In genomic region chr6:131766631-131767030, GRCh38 we compare ENCODE assay signal across 21 cellular contexts. TPM values are rescaled to one million over a fixed set of nuclear protein-coding genes. Genes with fewer than 3 reads are reported as not detected.
DNase-seq lines count a peak whose midpoint lies in the region; ATAC-seq and TF ChIP-seq lines count a peak whose summit lies in the region.
"Had no signal": no experiment of that assay in that cellular context is flagged by ENCODE, and none has a peak within 500 bp of the region (broad histone marks: within the 10 kb centered on the region; RNA-seq: fewer than 3 reads in every experiment).

No MANE protein-coding gene starts in this region.

- TF ChIP-seq CTCF in right lobe of liver (IDR thresholded peaks at IDR 0.05) (no peak), heart right ventricle (IDR thresholded peaks at IDR 0.05) (no peak)

- intact Hi-C loops in activated CD4-positive, alpha-beta T cell treated with anti-CD3 and anti-CD28 coated beads, Interleukin-2, amount 10 ng/mL, durations not matched to agents 24 days and 14 days (cut with micrococcal nuclease) = no loop called here
- intact Hi-C loops in right lobe of liver (cut with DNase I) = no loop called here
- intact Hi-C loops in heart right ventricle (cut with DNase I) = loop anchor here in 1 of 10 donors (5.0 kb wide), 1 partner anchor 69 kb away; no protein-coding TSS in a partner anchor

- H3K4me1 ChIP-seq in right lobe of liver (peaks cover 0 to 10% (median 0%) of the 10 kb centered on the region in 4 donors), heart right ventricle (peaks cover 0 to 16% (median 7%) of the 10 kb centered on the region in 9 donors)
- H3K4me1 ChIP-seq: A549, HAP-1 had no signal

- no peaks in the 10 kb centered on the region for H3K9me3 Mint-ChIP-seq in activated CD4-positive, alpha-beta T cell treated with anti-CD3 and anti-CD28 coated beads, Interleukin-2, amount 10 ng/mL, durations not matched to agents 24 days and 14 days
- H3K9me3 Mint-ChIP-seq: CD4-positive, alpha-beta T cell had no signal

- peaks cover 8% of the 10 kb centered on the region for H3K27me3 Mint-ChIP-seq in activated CD4-positive, alpha-beta T cell treated with anti-CD3 and anti-CD28 coated beads, Interleukin-2, amount 10 ng/mL, durations not matched to agents 24 days and 14 days

- H3K36me3 ChIP-seq in right lobe of liver = no peaks in the 10 kb centered on the region
- H3K36me3 ChIP-seq in heart right ventricle = no peaks in the 10 kb centered on the region
- H3K36me3 ChIP-seq: HAP-1 had no signal

- no peaks in the 10 kb centered on the region for H3K4me1 Mint-ChIP-seq in activated CD4-positive, alpha-beta T cell treated with anti-CD3 and anti-CD28 coated beads, Interleukin-2, amount 10 ng/mL, durations not matched to agents 24 days and 14 days

- 67% methylated on average over 2 of the region's 2 CpGs for WGBS in right lobe of liver (ENCODE audit: insufficient coverage, low coverage, low lambda C conversion rate, missing lambda C conversion rate)
- 85 to 86% methylated on average over 2 of the region's 2 CpGs for WGBS in heart right ventricle, 2 donors

- H3K4me3 Mint-ChIP-seq in activated CD4-positive, alpha-beta T cell treated with anti-CD3 and anti-CD28 coated beads, Interleukin-2, amount 10 ng/mL, durations not matched to agents 24 days and 14 days = no peak overlapping the region
- H3K4me3 Mint-ChIP-seq: CD4-positive, alpha-beta T cell had no signal

- no peak overlapping the region for H3K27ac Mint-ChIP-seq in activated CD4-positive, alpha-beta T cell treated with anti-CD3 and anti-CD28 coated beads, Interleukin-2, amount 10 ng/mL, durations not matched to agents 24 days and 14 days
- H3K27ac Mint-ChIP-seq: CD4-positive, alpha-beta T cell had no signal

- H3K27ac ChIP-seq in right lobe of liver (peak overlapping the region in 2 of 3 donors; percentile 68 to 71), heart right ventricle (no peak overlapping the region)
- H3K27ac ChIP-seq: 22Rv1, A549, C4-2B had no signal

- H3K4me3 ChIP-seq in right lobe of liver = no peak overlapping the region
- H3K4me3 ChIP-seq in heart right ventricle = no peak overlapping the region
- H3K4me3 ChIP-seq: A549, GM12878, HAP-1 had no signal

- no peak for TF ChIP-seq POLR2A in right lobe of liver (IDR thresholded peaks at IDR 0.05)

- peak in 1 of 4 donors; percentile 6 for ATAC-seq in right lobe of liver
- ATAC-seq in heart right ventricle = no peak
- ATAC-seq: A549, GM12878 had no signal

- H3K27me3 ChIP-seq in right lobe of liver = no peaks in the 10 kb centered on the region
- H3K27me3 ChIP-seq in heart right ventricle = no peaks in the 10 kb centered on the region

- H3K36me3 Mint-ChIP-seq in activated CD4-positive, alpha-beta T cell treated with anti-CD3 and anti-CD28 coated beads, Interleukin-2, amount 10 ng/mL, durations not matched to agents 24 days and 14 days (ENCODE audit: low read depth) = no peaks in the 10 kb centered on the region

- no peaks in the 10 kb centered on the region for H3K9me3 ChIP-seq in right lobe of liver
- H3K9me3 ChIP-seq in heart right ventricle = no peaks in the 10 kb centered on the region
- H3K9me3 ChIP-seq: A549, HAP-1 had no signal

- peak; percentile 6 for DNase-seq in activated CD4-positive, alpha-beta T cell treated with anti-CD3 and anti-CD28 coated beads, Interleukin-2, amount 10 ng/mL, durations not matched to agents 24 days and 14 days
- DNase-seq in activated CD4-positive, alpha-beta T cell treated with anti-CD3 and anti-CD28 coated beads for 48 hours = no peak
- DNase-seq in epidermal melanocyte (ENCODE audit: insufficient read length, low spot score) = peak; percentile 53
- no peak for DNase-seq in right lobe of liver
- DNase-seq in heart right ventricle = no peak
- DNase-seq in cerebellum (ENCODE audit: low spot score) = no peak
- no peak for DNase-seq in DMS114 treated with DMSO at 0.1 percent for 48 hours (lab: John Stamatoyannopoulos, UW; ENCODE audit: unreplicated experiment)
- DNase-seq: AML-193; CD4-positive, alpha-beta T cell; DMS53; DND-41; EL; GM23248 had no signal

RNA-seq across cellular contexts. Expression of gene ENPP1, which starts 41.2 kb away (rescaled TPM):
- total RNA-seq in activated CD4-positive, alpha-beta T cell treated with anti-CD3 and anti-CD28 coated beads, Interleukin-2, amount 10 ng/mL, durations not matched to agents 24 days and 14 days = 0.58 and 0.66 TPM in 2 replicates
- total RNA-seq in right lobe of liver (10 to 100 TPM; 27.5 to 61.6 (median 45.6) TPM), heart right ventricle (1 to 10 TPM; 1.1 to 3.2 (median 2.1) TPM), cerebellum (1.6 TPM)
- polyA plus RNA-seq in heart right ventricle = 1 to 10 TPM in 1 of 2 donors, under 1 TPM in 1; 0.45 to 2.3 TPM
- total RNA-seq: G401 had no signal

RNA-seq across cellular contexts. Expression of gene CTAGE9, which starts 55.8 kb away (rescaled TPM):
- total RNA-seq in activated CD4-positive, alpha-beta T cell treated with anti-CD3 and anti-CD28 coated beads, Interleukin-2, amount 10 ng/mL, durations not matched to agents 24 days and 14 days = not detected in 2 replicates
- total RNA-seq in right lobe of liver (not detected), heart right ventricle (not detected), cerebellum (not detected)
- polyA plus RNA-seq in heart right ventricle = not detected
- total RNA-seq: CD4-positive, alpha-beta T cell; G401; GM23248; H4 had no signal
- polyA plus RNA-seq: A549, BJ, GM12878, GM23248 had no signal

Comparison
In these comparisons a context has a peak if more than half of its experiments do, and no peak if none do; other contexts are left out.
1. DNase-seq: peak in activated CD4-positive, alpha-beta T cell treated with anti-CD3 and anti-CD28 coated beads, Interleukin-2, amount 10 ng/mL, durations not matched to agents 24 days and 14 days (single experiment) and epidermal melanocyte (single experiment); none in activated CD4-positive, alpha-beta T cell treated with anti-CD3 and anti-CD28 coated beads for 48 hours (single experiment), right lobe of liver (0 of 3), heart right ventricle (0 of 2), cerebellum (single experiment) and DMS114 treated with DMSO at 0.1 percent for 48 hours (single experiment).
2. H3K27ac ChIP-seq: peak in right lobe of liver (2 of 3); none in heart right ventricle (0 of 10).
3. RNA of gene ENPP1, which starts 41.2 kb away (total RNA-seq): 27.5 to 61.6 TPM in right lobe of liver; 1.1 to 3.2 TPM in heart right ventricle, 1.6 TPM in cerebellum (single experiment) and 0.58 to 0.66 TPM in activated CD4-positive, alpha-beta T cell treated with anti-CD3 and anti-CD28 coated beads, Interleukin-2, amount 10 ng/mL, durations not matched to agents 24 days and 14 days; every median in the first group is over 4 times any median in the second.